8 cellular contexts compared by ENCODE assay signal in the genomic region with DNA sequence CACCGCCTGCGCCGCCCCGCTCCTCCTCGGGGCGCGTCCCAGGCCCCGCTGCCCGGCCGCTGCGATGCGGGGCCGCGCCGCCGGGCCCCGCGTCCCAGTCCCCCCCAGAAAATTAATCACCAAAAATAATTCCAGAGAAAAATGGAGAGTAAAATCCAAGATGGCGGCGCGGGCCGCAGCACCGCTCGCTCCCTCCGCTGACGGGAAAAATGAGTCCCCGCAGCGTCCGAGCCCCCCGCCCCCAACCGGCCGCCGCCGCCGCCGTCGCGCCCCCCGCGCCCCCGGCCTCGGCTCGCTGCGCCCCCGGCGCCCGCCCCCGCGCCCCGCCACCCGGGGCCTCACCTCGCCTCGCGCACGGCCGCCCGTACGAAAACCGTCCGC. TPM values are rescaled to one million over a fixed set of nuclear protein-coding genes. Genes with fewer than 3 reads are reported as not detected.
DNase-seq lines count a peak whose midpoint lies in the region; ATAC-seq and TF ChIP-seq lines count a peak whose summit lies in the region.

Gene KMT5B (minus strand): TSS at position 162 of the 381 bp plus-strand sequence. CDS start 23,220 bp downstream, outside the sequence.

- no peak for DNase-seq in HFF-Myc (ENCODE audit: extremely low read depth, low read depth)
- DNase-seq in OCI-LY7 (ENCODE audit: low spot score), result no peak
- peak; percentile 68 for DNase-seq in activated naive CD8-positive, alpha-beta T cell treated with anti-CD3 and anti-CD28 coated beads, Interleukin-2, amount 50 U/mL, for 24 hours
- DNase-seq in left ventricle myocardium inferior, result peak; percentile 78
- no peak for DNase-seq in pulmonary artery endothelial cell (ENCODE audit: low read depth, low spot score)
- no peak for DNase-seq in OCI-M2 (lab: John Stamatoyannopoulos, UW; ENCODE audit: unreplicated experiment)

- ATAC-seq in activated naive CD8-positive, alpha-beta T cell treated with anti-CD3 and anti-CD28 coated beads, Interleukin-2, amount 50 U/mL, for 24 hours, result no peak
- no peak for ATAC-seq in HG03135 (IDR thresholded peaks at IDR 0.05; ENCODE audit: unreplicated experiment)

- H2AFZ ChIP-seq in OCI-LY7 (ENCODE audit: low read length), result peak within 1 kb of the TSS; percentile 98

- no peak for TF ChIP-seq CTCF in DOHH2 (IDR thresholded peaks at IDR 0.05; ENCODE audit: low read depth, low read length, poor library complexity, severe bottlenecking)
- no peak for TF ChIP-seq CTCF in HFF-Myc (IDR thresholded peaks at IDR 0.05; ENCODE audit: low read depth, low read length, missing control alignments)
- no peak for TF ChIP-seq CTCF in OCI-LY7 (conservative IDR thresholded peaks at IDR 0.05; ENCODE audit: low read length)
- no peak for TF ChIP-seq CTCF in left ventricle myocardium inferior (IDR thresholded peaks at IDR 0.05; ENCODE audit: borderline replicate concordance)

- peaks cover 5% of the 10 kb centered on the region; the same call in 1 of the 2 replicates for H3F3A ChIP-seq in DOHH2 (ENCODE audit: control insufficient read depth, insufficient read depth)

- H3K36me3 Mint-ChIP-seq in activated naive CD8-positive, alpha-beta T cell treated with anti-CD3 and anti-CD28 coated beads, Interleukin-2, amount 50 U/mL, for 24 hours (ENCODE audit: low read depth), result no peaks in the 10 kb centered on the region

- no peaks in the 10 kb centered on the region for H3K9me3 ChIP-seq in DOHH2 (ENCODE audit: control insufficient read depth, insufficient read depth, low read length)
- no peaks in the 10 kb centered on the region for H3K9me3 ChIP-seq in OCI-LY7 (ENCODE audit: low read length)
- no peaks in the 10 kb centered on the region for H3K9me3 ChIP-seq in left ventricle myocardium inferior (replicated peaks)

- peaks cover 11% of the 10 kb centered on the region for H3K27me3 Mint-ChIP-seq in activated naive CD8-positive, alpha-beta T cell treated with anti-CD3 and anti-CD28 coated beads, Interleukin-2, amount 50 U/mL, for 24 hours

- H3K4me2 ChIP-seq in DOHH2 (ENCODE audit: low read length), result peak within 1 kb of the TSS; percentile 98
- H3K4me2 ChIP-seq in OCI-LY7 (ENCODE audit: low read length), result peak within 1 kb of the TSS; percentile 92

- H4K20me1 ChIP-seq in DOHH2 (ENCODE audit: control insufficient read depth, insufficient read depth, low read depth, low read length), result peaks cover 6% of the 10 kb centered on the region; the same call in 1 of the 2 replicates
- peaks cover 21% of the 10 kb centered on the region for H4K20me1 ChIP-seq in OCI-LY7 (ENCODE audit: insufficient read depth, low read length)

- peak within 1 kb of the TSS; percentile 96 for H3K4me3 ChIP-seq in DOHH2 (ENCODE audit: low read length)
- peak within 1 kb of the TSS; percentile 69 for H3K4me3 ChIP-seq in HFF-Myc (replicated peaks; ENCODE audit: low read depth, low read length)
- peak within 1 kb of the TSS; percentile 82 for H3K4me3 ChIP-seq in OCI-LY7 (ENCODE audit: low read depth, low read length, poor library complexity, severe bottlenecking)
- peak within 1 kb of the TSS; percentile 94 for H3K4me3 ChIP-seq in left ventricle myocardium inferior

- H3K27me3 ChIP-seq in DOHH2 (ENCODE audit: control insufficient read depth, low read length) (peaks cover 18% of the 10 kb centered on the region), left ventricle myocardium inferior (ENCODE audit: low read depth) (no peaks in the 10 kb centered on the region)

- intact Hi-C loops in OCI-LY7 (cut with micrococcal nuclease; ENCODE audit: unreplicated experiment), result loop anchor here (5.0 kb wide), 1 partner anchor 84 kb away; no protein-coding TSS in a partner anchor
- intact Hi-C loops in left ventricle myocardium inferior (cut with micrococcal nuclease), result no loop called here

- BruUV-seq in OCI-LY7 (replicated peaks; lab: Mats Ljungman, UMichigan), result no TSS peak

- H3K4me1 Mint-ChIP-seq in activated naive CD8-positive, alpha-beta T cell treated with anti-CD3 and anti-CD28 coated beads, Interleukin-2, amount 50 U/mL, for 24 hours, result peaks cover 52% of the 10 kb centered on the region

- no peaks in the 10 kb centered on the region for H3K9me3 Mint-ChIP-seq in activated naive CD8-positive, alpha-beta T cell treated with anti-CD3 and anti-CD28 coated beads, Interleukin-2, amount 50 U/mL, for 24 hours

- H3K79me2 ChIP-seq in DOHH2 (ENCODE audit: control insufficient read depth, low read length) (peaks cover 44% of the 10 kb centered on the region), OCI-LY7 (ENCODE audit: insufficient read depth, low read depth, low read length) (peaks cover 37% of the 10 kb centered on the region)

- H3K4me1 ChIP-seq in DOHH2 (ENCODE audit: control insufficient read depth, low read length) (peaks cover 32% of the 10 kb centered on the region), OCI-LY7 (ENCODE audit: insufficient read depth, low read length, poor library complexity, severe bottlenecking) (peaks cover 30% of the 10 kb centered on the region), left ventricle myocardium inferior (peaks cover 74% of the 10 kb centered on the region)

- peak within 1 kb of the TSS; percentile 83 for H3K27ac Mint-ChIP-seq in activated naive CD8-positive, alpha-beta T cell treated with anti-CD3 and anti-CD28 coated beads, Interleukin-2, amount 50 U/mL, for 24 hours

- H3K9me2 ChIP-seq in DOHH2 (replicated peaks; ENCODE audit: control insufficient read depth, low read length) (no peaks in the 10 kb centered on the region), OCI-LY7 (ENCODE audit: insufficient read depth, low read length) (no peaks in the 10 kb centered on the region)

- H3K27ac ChIP-seq in DOHH2 (ENCODE audit: low read depth, low read length), result peak within 1 kb of the TSS; percentile 74
- peak within 1 kb of the TSS; percentile 73 for H3K27ac ChIP-seq in OCI-LY7 (ENCODE audit: low read depth, low read length, poor library complexity, severe bottlenecking)
- peak within 1 kb of the TSS; percentile 100 for H3K27ac ChIP-seq in left ventricle myocardium inferior (replicated peaks)

- peak within 1 kb of the TSS; percentile 88 for H3K4me3 Mint-ChIP-seq in activated naive CD8-positive, alpha-beta T cell treated with anti-CD3 and anti-CD28 coated beads, Interleukin-2, amount 50 U/mL, for 24 hours

- CTCF ChIA-PET in OCI-LY7 (lab: Charles Lee; ENCODE audit: unreplicated experiment), result no interaction called here

- H3K36me3 ChIP-seq in DOHH2 (ENCODE audit: control insufficient read depth, low read length), result no peaks in the 10 kb centered on the region
- H3K36me3 ChIP-seq in OCI-LY7 (ENCODE audit: insufficient read depth, low read length), result no peaks in the 10 kb centered on the region
- no peaks in the 10 kb centered on the region for H3K36me3 ChIP-seq in left ventricle myocardium inferior

- POLR2A ChIA-PET in OCI-LY7 (lab: Charles Lee), result no interaction called here

RNA-seq across cellular contexts. Expression of gene KMT5B, which starts in this region (rescaled TPM):
- 13.9 and 14.3 TPM in 2 replicates for total RNA-seq in OCI-LY7 (2014; rRNA removed; shearing (Covaris generic))
- total RNA-seq in OCI-LY7 (2022) (26.3 and 28.8 TPM in 2 replicates), left ventricle myocardium inferior (24.3 TPM), pulmonary artery endothelial cell (17.6 and 23.6 TPM in 2 replicates)

Comparison
In these comparisons a context has a peak if more than half of its experiments do, and no peak if none do; other contexts are left out.
1. DNase-seq: peak in activated naive CD8-positive, alpha-beta T cell treated with anti-CD3 and anti-CD28 coated beads, Interleukin-2, amount 50 U/mL, for 24 hours (single experiment) and left ventricle myocardium inferior (single experiment); none in HFF-Myc (single experiment), OCI-LY7 (single experiment), pulmonary artery endothelial cell (single experiment) and OCI-M2 (single experiment).
2. Peak in every context shown above with its lines, with median percentiles within 50 percentile points of each other: H3K27ac ChIP-seq and H3K4me3 ChIP-seq.